ENCODE assay signal across 19 cellular contexts in genomic region chr5:55629790-55630189, GRCh38.
DNase-seq lines count a peak whose midpoint lies in the region; ATAC-seq, FAIRE-seq and TF ChIP-seq lines count a peak whose summit lies in the region.
"Had no signal": no experiment of that assay in that cellular context is flagged by ENCODE, and none has a peak within 500 bp of the region (broad histone marks: within the 10 kb centered on the region; RNA-seq: fewer than 3 reads in every experiment).

No MANE protein-coding gene starts in this region.

- H3K4me2 ChIP-seq in IMR-90 (ENCODE audit: low read depth, low read length) (no peak overlapping the region), H1 (ENCODE audit: insufficient read depth in 1 of 2, low read depth in 2 of 2, low read length in 2 of 2) (no peak overlapping the region)
- H3K4me2 ChIP-seq: SK-N-SH had no signal

- H3K9me3 ChIP-seq in IMR-90 (ENCODE audit: control insufficient read depth, insufficient read depth, low read length) = no peaks in the 10 kb centered on the region
- no peaks in the 10 kb centered on the region for H3K9me3 ChIP-seq in H1 (ENCODE audit: insufficient read depth in 2 of 2, low read depth in 1 of 2, low read length in 1 of 2)
- no peaks in the 10 kb centered on the region for H3K9me3 ChIP-seq in right lobe of liver
- H3K9me3 ChIP-seq: SK-N-SH had no signal

- H3K4me1 ChIP-seq in IMR-90 (ENCODE audit: control insufficient read depth, insufficient read depth, low read length) (peaks cover 6% of the 10 kb centered on the region), H1 (replicated peaks in 1 of 4; ENCODE audit: control insufficient read depth in 3 of 4, insufficient read depth in 4 of 4, low read length in 3 of 4) (peaks cover 3 to 15% (median 10%) of the 10 kb centered on the region in 4 experiments; a peak in 6 of 7 replicates), right lobe of liver (peaks cover 0 to 59% (median 23%) of the 10 kb centered on the region in 4 donors)

- H3K56ac ChIP-seq in IMR-90 (ENCODE audit: extremely low read depth, insufficient read depth, low read length) (no peak overlapping the region), H1 (replicated peaks; ENCODE audit: insufficient read length, low read depth, low read length) (no peak overlapping the region)

- H3K14ac ChIP-seq in IMR-90 (replicated peaks; ENCODE audit: low read depth, low read length) = no peak overlapping the region
- H3K14ac ChIP-seq in H1 (ENCODE audit: insufficient read length) = no peak overlapping the region

- H4K5ac ChIP-seq in IMR-90 (ENCODE audit: low read depth, low read length) = no peak overlapping the region
- H4K5ac ChIP-seq in H1 (ENCODE audit: insufficient read length, low read depth, low read length) = peak overlapping the region; percentile 71

- no peak for TF ChIP-seq CTCF in IMR-90 (conservative IDR thresholded peaks at IDR 0.05; ENCODE audit: low read depth, low read length)
- TF ChIP-seq CTCF in H1 (IDR thresholded peaks at IDR 0.05; ENCODE audit: control extremely low read depth in 1 of 3, insufficient read depth in 1 of 3, low read depth in 1 of 3, low read length in 3 of 3) = no peak
- TF ChIP-seq CTCF in right lobe of liver (IDR thresholded peaks at IDR 0.05) = no peak

- H3K79me2 ChIP-seq in H1 (ENCODE audit: control insufficient read depth in 1 of 2, insufficient read depth in 2 of 2, low read length in 2 of 2) = no peaks in the 10 kb centered on the region

- POLR2A ChIA-PET in IMR-90 (lab: Charles Lee; ENCODE audit: unreplicated experiment) (no interaction called here), H1 (lab: Charles Lee; ENCODE audit: partially characterized antibody) (interaction anchor here (1.9 kb wide), 1 partner anchor 12 kb away, joined by 7 read pairs; no protein-coding TSS in a partner anchor)

- no peak for TF ChIP-seq EP300 in H1 (IDR thresholded peaks at IDR 0.05; ENCODE audit: borderline replicate concordance in 1 of 2, low read depth in 2 of 2, low read length in 2 of 2)

- H3K36me3 ChIP-seq in IMR-90 (ENCODE audit: control insufficient read depth, insufficient read depth, low read length) (no peaks in the 10 kb centered on the region), H1 (ENCODE audit: control insufficient read depth in 2 of 4, insufficient read depth in 4 of 4, low read length in 3 of 4) (peaks cover 0 to 4% (median 0%) of the 10 kb centered on the region in 4 experiments; a peak in 3 of 8 replicates), right lobe of liver (no peaks in the 10 kb centered on the region)

- intact Hi-C loops in IMR-90 (cut with micrococcal nuclease) (no loop called here), right lobe of liver (cut with DNase I) (no loop called here)

- H3K79me1 ChIP-seq in IMR-90 (ENCODE audit: low read depth in 1 of 2, low read length in 2 of 2) (peaks cover 0 to 3% of the 10 kb centered on the region in 2 experiments; a peak in 1 of 4 replicates), H1 (ENCODE audit: low read depth, low read length) (no peaks in the 10 kb centered on the region)

- no peak for TF ChIP-seq POLR2A in IMR-90 (IDR thresholded peaks at IDR 0.05; ENCODE audit: low read depth, low read length)
- TF ChIP-seq POLR2A in H1 (IDR thresholded peaks at IDR 0.05; ENCODE audit: control extremely low read depth in 1 of 2, low read depth in 2 of 2, low read length in 2 of 2) = no peak
- TF ChIP-seq POLR2A in right lobe of liver (IDR thresholded peaks at IDR 0.05) = no peak

- FAIRE-seq in H1 (lab: Jason Lieb, UNC) = no peak
- FAIRE-seq: GM19239 had no signal

- ATAC-seq in IMR-90 (ENCODE audit: low read depth) (no peak), right lobe of liver (peak; percentile 55 to 83 (median 64)), GM19397 (IDR thresholded peaks at IDR 0.05; ENCODE audit: unreplicated experiment) (no peak)

- H3K27me3 ChIP-seq in IMR-90 (ENCODE audit: control insufficient read depth, insufficient read depth, low read length) = no peaks in the 10 kb centered on the region
- no peaks in the 10 kb centered on the region for H3K27me3 ChIP-seq in H1 (replicated peaks in 1 of 4; ENCODE audit: control insufficient read depth in 3 of 4, extremely low read depth in 1 of 4, insufficient read depth in 3 of 4, low read length in 3 of 4)
- no peaks in the 10 kb centered on the region for H3K27me3 ChIP-seq in right lobe of liver

- H2BK120ac ChIP-seq in IMR-90 (ENCODE audit: low read depth, low read length) (no peak overlapping the region), H1 (replicated peaks; ENCODE audit: low read depth, low read length) (no peak overlapping the region)

- no peak overlapping the region for H3K4me3 ChIP-seq in IMR-90 (ENCODE audit: insufficient read depth, low read depth, low read length)
- no peak overlapping the region for H3K4me3 ChIP-seq in H1 (ENCODE audit: extremely low read depth in 1 of 4, insufficient read depth in 2 of 4, low read depth in 3 of 4, low read length in 4 of 4)
- H3K4me3 ChIP-seq in right lobe of liver = no peak overlapping the region

- no CpG with 5 or more reads among the region's 4 CpGs for WGBS in IMR-90 (ENCODE audit: extremely low coverage in 2 of 2, insufficient read length in 1 of 2), 2 experiments
- WGBS in H1 (ENCODE audit: extremely low coverage in 1 of 2, insufficient coverage in 1 of 2, insufficient read length in 1 of 2, insufficient replicate concordance in 2 of 2, low coverage in 1 of 2, low lambda C conversion rate in 2 of 2, missing lambda C conversion rate in 1 of 2), 2 experiments = 89% methylated on average over 4 of the region's 4 CpGs; no CpG with 5 or more reads in 1 of the 2 experiments
- 38% methylated on average over 4 of the region's 4 CpGs for whole genome bisulfite sequencing in right lobe of liver (ENCODE audit: insufficient coverage, low coverage, low lambda C conversion rate, missing lambda C conversion rate)

- no peak overlapping the region for H2AFZ ChIP-seq in IMR-90 (replicated peaks; ENCODE audit: low read length, poor library complexity)
- H2AFZ ChIP-seq in H1 (ENCODE audit: low read length) = no peak overlapping the region

- no peaks in the 10 kb centered on the region for H3K23me2 ChIP-seq in H1 (ENCODE audit: low read depth, low read length)

- H2BK12ac ChIP-seq in H1 (ENCODE audit: low read depth, low read length) = no peak overlapping the region

- BruUV-seq in IMR-90 (replicated peaks; lab: Mats Ljungman, UMichigan) = no TSS peak

- in situ Hi-C loops in IMR-90 (cut with MboI; ENCODE audit: low sequenced_read_pairs) = no loop called here

- no peak overlapping the region for H2BK20ac ChIP-seq in IMR-90 (ENCODE audit: low read depth, low read length)
- no peak overlapping the region for H2BK20ac ChIP-seq in H1 (ENCODE audit: low read length)

- H3K27ac ChIP-seq in IMR-90 (ENCODE audit: insufficient read depth, low read length) (no peak overlapping the region), H1 (ENCODE audit: low read depth, low read length) (no peak overlapping the region), right lobe of liver (peak overlapping the region; percentile 84 to 98 (median 93))

- no peak overlapping the region for H3K9ac ChIP-seq in IMR-90 (ENCODE audit: low read depth, low read length)
- H3K9ac ChIP-seq in H1 (replicated peaks in 1 of 4; ENCODE audit: extremely low read depth in 1 of 4, low read depth in 3 of 4, low read length in 3 of 4) = no peak overlapping the region
- H3K9ac ChIP-seq: SK-N-SH had no signal

- no peak overlapping the region for H3K4ac ChIP-seq in IMR-90 (ENCODE audit: low read depth, low read length)
- no peak overlapping the region for H3K4ac ChIP-seq in H1 (replicated peaks; ENCODE audit: insufficient read length, low read depth, low read length)

- no peak overlapping the region for H2BK15ac ChIP-seq in IMR-90 (ENCODE audit: low read depth, low read length)
- H2BK15ac ChIP-seq in H1 (ENCODE audit: low read length) = no peak overlapping the region

- H3K9me1 ChIP-seq in IMR-90 (ENCODE audit: insufficient read depth, low read length) = peaks cover 3% of the 10 kb centered on the region; the same call in 1 of the 2 replicates

- DNase-seq in DMS53 treated with DMSO at 0.1 percent for 48 hours (lab: John Stamatoyannopoulos, UW; ENCODE audit: unreplicated experiment) (peak; percentile 20), IMR-90 (peak; percentile 35), H1 (ENCODE audit: low read depth in 1 of 2, low spot score in 2 of 2) (no peak), right lobe of liver (no peak), retina (no peak)
- DNase-seq in activated T-cell treated with anti-CD3 and anti-CD28 coated beads, Interleukin-2, amount 50 U/mL, for 48 hours = no peak
- DNase-seq: ACHN; C1 segment of cervical spinal cord; CD8-positive, alpha-beta memory T cell; GF-D8; GOT3; NCI-H1417; NCI-H1930; NCI-H510A; NCI-H82; SHP77; SK-N-SH had no signal

- H3K18ac ChIP-seq in IMR-90 (ENCODE audit: low read depth, low read length) (no peak overlapping the region), H1 (ENCODE audit: extremely low read depth, low read length) (no peak overlapping the region; the same call in 1 of the 2 replicates)

- H2BK5ac ChIP-seq in IMR-90 (ENCODE audit: low read depth, low read length, poor library complexity, severe bottlenecking) (no peak overlapping the region), H1 (ENCODE audit: low read depth, low read length) (no peak overlapping the region)

- dilution Hi-C loops in IMR-90 (cut with HindIII; ENCODE audit: low sequenced_read_pairs, unreplicated experiment) = no loop called here

- CTCF ChIA-PET in IMR-90 (lab: Yijun Ruan, JAX) (no interaction called here), H1 (lab: Charles Lee; ENCODE audit: partially characterized antibody) (interaction anchor here (0.8 to 1.9 kb wide), 3 partner anchors 10 to 459 kb away, joined by 3 to 4 read pairs (median 4); no protein-coding TSS in a partner anchor)

- H4K91ac ChIP-seq in IMR-90 (ENCODE audit: insufficient read depth, low read depth, low read length) (no peak overlapping the region), H1 (replicated peaks; ENCODE audit: insufficient read length, low read length) (no peak overlapping the region)

- H4K20me1 ChIP-seq in IMR-90 (ENCODE audit: insufficient read depth, low read length) (no peaks in the 10 kb centered on the region), H1 (replicated peaks in 1 of 2; ENCODE audit: control insufficient read depth in 1 of 2, insufficient read depth in 2 of 2, low read length in 2 of 2) (no peaks in the 10 kb centered on the region)

- H4K8ac ChIP-seq in IMR-90 (ENCODE audit: low read depth in 2 of 2, low read length in 2 of 2) = no peak overlapping the region
- H4K8ac ChIP-seq in H1 (ENCODE audit: extremely low read depth, insufficient read depth, low read length) = no peak overlapping the region

- no peak for TF ChIP-seq RAD21 in IMR-90 (IDR thresholded peaks at IDR 0.05; ENCODE audit: low read length)
- TF ChIP-seq RAD21 in H1 (IDR thresholded peaks at IDR 0.05 in 1 of 2, conservative IDR thresholded peaks at IDR 0.05 in 1 of 2; ENCODE audit: low read depth in 2 of 2, low read length in 2 of 2) = no peak

- H2AK5ac ChIP-seq in IMR-90 (ENCODE audit: low read depth, low read length) (no peak overlapping the region), H1 (ENCODE audit: low read depth, low read length) (no peak overlapping the region)

- H3K23ac ChIP-seq in IMR-90 (ENCODE audit: low read depth, low read length) (no peak overlapping the region), H1 (ENCODE audit: insufficient read length) (no peak overlapping the region)

- H2AK9ac ChIP-seq in IMR-90 (replicated peaks; ENCODE audit: low read depth, low read length, poor library complexity) = no peak overlapping the region

Comparison
In these comparisons a context has a peak if more than half of its experiments do, and no peak if none do; other contexts are left out.
1. DNase-seq: peak in DMS53 treated with DMSO at 0.1 percent for 48 hours (single experiment) and IMR-90 (single experiment); none in H1 (0 of 2), right lobe of liver (0 of 3), activated T-cell treated with anti-CD3 and anti-CD28 coated beads, Interleukin-2, amount 50 U/mL, for 48 hours (0 of 2) and retina (single experiment).
2. ATAC-seq: peak in right lobe of liver (4 of 4); none in IMR-90 (single experiment) and GM19397 (single experiment).
3. H3K27ac ChIP-seq: peak in right lobe of liver (3 of 3); none in IMR-90 (single experiment) and H1 (single experiment).